Comparison of ENCODE assay signal across 1 cellular context in genomic region chr22:36425977-36426523, GRCh38.
TF ChIP-seq lines count a peak whose summit lies in the region.

No MANE protein-coding gene starts in this region.

TF ChIP-seq in K562, 482 proteins besides CTCF, POLR2A, EP300 and RAD21 (continued from another document and continues in another):
- TF ChIP-seq ETS1 (conservative IDR thresholded peaks at IDR 0.05; ENCODE audit: control insufficient read depth, low read depth, low read length), result no peak
- no peak for TF ChIP-seq PRPF4 (IDR thresholded peaks at IDR 0.05; ENCODE audit: insufficient read depth, low read depth, low read length, poor library complexity, severe bottlenecking)
- TF ChIP-seq ZNF324 (CRISPR knock-in tag; IDR thresholded peaks at IDR 0.05), result no peak
- no peak for TF ChIP-seq ZNF518B (CRISPR knock-in tag; IDR thresholded peaks at IDR 0.05)
- TF ChIP-seq THRA (IDR thresholded peaks at IDR 0.05), result no peak
- peak; percentile 46 for TF ChIP-seq DPF2 (IDR thresholded peaks at IDR 0.05)
- TF ChIP-seq HNRNPLL (IDR thresholded peaks at IDR 0.05; ENCODE audit: low read depth, low read length, poor library complexity, severe bottlenecking), result no peak
- no peak for TF ChIP-seq C11orf30 (IDR thresholded peaks at IDR 0.05; ENCODE audit: low read depth)
- no peak for TF ChIP-seq SNRNP70 (optimal IDR thresholded peaks at IDR 0.05; ENCODE audit: low read depth, low read length)
- no peak for TF ChIP-seq MAFF (IDR thresholded peaks at IDR 0.05; ENCODE audit: low read length)
- TF ChIP-seq CEBPZ (IDR thresholded peaks at IDR 0.05; ENCODE audit: borderline replicate concordance, low read depth, low read length), result no peak
- no peak for TF ChIP-seq CHD7 (IDR thresholded peaks at IDR 0.05; ENCODE audit: low read depth, low read length)
- TF ChIP-seq ZNF311 (CRISPR knock-in tag; IDR thresholded peaks at IDR 0.05), result no peak
- TF ChIP-seq POLR2B (IDR thresholded peaks at IDR 0.05; ENCODE audit: low read depth, partially characterized antibody), result peak; percentile 40
- no peak for TF ChIP-seq FOXJ2 (tag; IDR thresholded peaks at IDR 0.05)
- no peak for TF ChIP-seq XRCC3 (IDR thresholded peaks at IDR 0.05)
- no peak for TF ChIP-seq ZBTB5 (IDR thresholded peaks at IDR 0.05)
- TF ChIP-seq NFE2L1 (tag; IDR thresholded peaks at IDR 0.05; ENCODE audit: borderline replicate concordance, low read depth), result no peak
- TF ChIP-seq BRF1 (IDR thresholded peaks at IDR 0.05; ENCODE audit: borderline replicate concordance, extremely low read depth, insufficient read length), result no peak
- no peak for TF ChIP-seq ELF2 (CRISPR knock-in tag; IDR thresholded peaks at IDR 0.05)
- TF ChIP-seq ZNF184 (CRISPR knock-in tag; IDR thresholded peaks at IDR 0.05), result no peak
- no peak for TF ChIP-seq ELK3 (CRISPR knock-in tag; IDR thresholded peaks at IDR 0.05)
- no peak for TF ChIP-seq MITF (IDR thresholded peaks at IDR 0.05)
- no peak for TF ChIP-seq ZC3H4 (CRISPR knock-in tag; IDR thresholded peaks at IDR 0.05; ENCODE audit: borderline replicate concordance)
- peak; percentile 32; the same call in 1 of the 2 replicates for TF ChIP-seq CXXC5 (CRISPR knock-in tag; IDR thresholded peaks at IDR 0.05)
